ENCODE assay signal across 7 cellular contexts in genomic region chr6:32255212-32256153, GRCh38. TPM values are rescaled to one million over a fixed set of nuclear protein-coding genes. Genes with fewer than 3 reads are reported as not detected.
A peak's percentile ranks its signal among the peaks of the same experiment; 100 is the strongest.
DNase-seq lines count a peak whose midpoint lies in the region; ATAC-seq, FAIRE-seq and TF ChIP-seq lines count a peak whose summit lies in the region.

No MANE protein-coding gene starts in this region.

- peaks cover 15% of the 10 kb centered on the region for H3K4me1 Mint-ChIP-seq in mesothelial cell of epicardium

- peak; percentile 3 for TF ChIP-seq CTCF in NB4 (IDR thresholded peaks at IDR 0.05; ENCODE audit: low read depth, low read length)
- TF ChIP-seq CTCF in mesothelial cell of epicardium (IDR thresholded peaks at IDR 0.05; ENCODE audit: unreplicated experiment) = peak; percentile 70

- H3K4me3 ChIP-seq in NB4 (ENCODE audit: low read depth, low read length) = no peak overlapping the region

- DNase-seq in GM19239 (ENCODE audit: insufficient read length, low spot score) (no peak), NB4 (ENCODE audit: low read depth) (peak; percentile 72), epidermal melanocyte (ENCODE audit: insufficient read length, low spot score) (peak; percentile 78), mesothelial cell of epicardium (ENCODE audit: low spot score in 2 of 2, unreplicated experiment in 2 of 2) (peak; percentile 64 to 80)
- DNase-seq in activated CD8-positive, alpha-beta memory T cell treated with anti-CD3 and anti-CD28 coated beads, Interleukin-2, amount 50 U/mL, for 24 hours (ENCODE audit: extremely low read depth) = peak; percentile 49
- peak; percentile 50 to 52 for DNase-seq in stimulated activated CD8-positive, alpha-beta memory T cell treated with anti-CD3 and anti-CD28 coated beads, Interleukin-15, amount 100 ng/mL, for 4 hours (ENCODE audit: low read depth in 2 of 2)

- H3K27ac Mint-ChIP-seq in mesothelial cell of epicardium = peak overlapping the region; percentile 98

- H3K36me3 Mint-ChIP-seq in mesothelial cell of epicardium = peaks cover 25% of the 10 kb centered on the region

- no peak for ATAC-seq in HG02970 (IDR thresholded peaks at IDR 0.05; ENCODE audit: low FRiP score, unreplicated experiment)

- FAIRE-seq in GM19239 (lab: Jason Lieb, UNC) = peak; percentile 91

- H3K9me3 Mint-ChIP-seq in mesothelial cell of epicardium = peaks cover 29% of the 10 kb centered on the region

- peaks cover 5% of the 10 kb centered on the region for H3K27me3 Mint-ChIP-seq in mesothelial cell of epicardium (ENCODE audit: low read depth)

- H3K4me3 Mint-ChIP-seq in mesothelial cell of epicardium = peak overlapping the region; percentile 74

- TF ChIP-seq POLR2A in NB4 (IDR thresholded peaks at IDR 0.05; ENCODE audit: extremely low read depth, insufficient read length) = no peak

RNA-seq across cellular contexts. Expression of gene NOTCH4, which starts 31.6 kb away (rescaled TPM):
- 2.3 to 2.6 TPM (median 2.5 TPM) in 3 replicates for total RNA-seq in mesothelial cell of epicardium
